Comparison of ENCODE assay signal across 20 cellular contexts in genomic region chr7:112523871-112524270, GRCh38. TPM values are rescaled to one million over a fixed set of nuclear protein-coding genes. Genes with fewer than 3 reads are reported as not detected.
A peak's percentile ranks its signal among the peaks of the same experiment; 100 is the strongest.
DNase-seq lines count a peak whose midpoint lies in the region; ATAC-seq and TF ChIP-seq lines count a peak whose summit lies in the region.
"Had no signal": no experiment of that assay in that cellular context is flagged by ENCODE, and none has a peak within 500 bp of the region (broad histone marks: within the 10 kb centered on the region; RNA-seq: fewer than 3 reads in every experiment).

No MANE protein-coding gene starts in this region.

- no peaks in the 10 kb centered on the region for H3K23me2 ChIP-seq in H9 (ENCODE audit: insufficient read length, low read depth, low read length, poor library complexity, severe bottlenecking)

- no peak overlapping the region for H2BK15ac ChIP-seq in H9 (ENCODE audit: low read depth, low read length)

- H3K9me3 Mint-ChIP-seq in H9, result peaks cover 0 to 4% of the 10 kb centered on the region in 2 experiments; a peak in 2 of 5 replicates
- H3K9me3 Mint-ChIP-seq: CD4-positive, alpha-beta T cell; CD8-positive, alpha-beta T cell had no signal

- H4K20me1 ChIP-seq in H9 (ENCODE audit: control insufficient read depth, insufficient read depth, insufficient read length), result no peaks in the 10 kb centered on the region
- no peaks in the 10 kb centered on the region for H4K20me1 ChIP-seq in hepatocyte (ENCODE audit: insufficient read depth, poor library complexity, severe bottlenecking)
- H4K20me1 ChIP-seq: BLaER1 treated with 17β-estradiol and CSF1 and Interleukin-3, amounts not matched to agents 10 nM and 100 nM had no signal

- H3K9me3 ChIP-seq in H9 (ENCODE audit: control insufficient read depth, low read depth, low read length) (no peaks in the 10 kb centered on the region), hepatocyte (ENCODE audit: low read depth) (no peaks in the 10 kb centered on the region)
- H3K9me3 ChIP-seq: BLaER1 treated with 17β-estradiol and CSF1 and Interleukin-3, amounts not matched to agents 10 nM and 100 nM; Caco-2 had no signal

- no peak overlapping the region for H4K8ac ChIP-seq in H9 (replicated peaks; ENCODE audit: insufficient read length, low read depth, low read length)

- H2BK5ac ChIP-seq in H9 (ENCODE audit: insufficient read length, low read length), result no peak overlapping the region

- WGBS in H9 (ENCODE audit: extremely low coverage, insufficient read length, low lambda C conversion rate), result no CpG with 5 or more reads among the region's 2 CpGs
- WGBS in hepatocyte (ENCODE audit: low lambda C conversion rate, missing lambda C conversion rate), result 95% methylated on average over 2 of the region's 2 CpGs

- H3K36me3 ChIP-seq in hepatocyte (replicated peaks; ENCODE audit: insufficient read depth, low read depth), result no peaks in the 10 kb centered on the region
- H3K36me3 ChIP-seq: BLaER1 treated with 17β-estradiol and CSF1 and Interleukin-3, amounts not matched to agents 10 nM and 100 nM had no signal

- no peak overlapping the region for H3K9ac ChIP-seq in H9 (ENCODE audit: extremely low read depth, insufficient read length, low read length)
- H3K9ac ChIP-seq: BLaER1 treated with 17β-estradiol and CSF1 and Interleukin-3, amounts not matched to agents 10 nM and 100 nM had no signal

- H3K4me2 ChIP-seq in H9 (ENCODE audit: insufficient read depth, insufficient read length, low read length) (no peak overlapping the region), hepatocyte (no peak overlapping the region)
- H3K4me2 ChIP-seq: BLaER1 treated with 17β-estradiol and CSF1 and Interleukin-3, amounts not matched to agents 10 nM and 100 nM had no signal

- no peak overlapping the region for H3K27ac Mint-ChIP-seq in H9
- H3K27ac Mint-ChIP-seq: B cell; CD4-positive, alpha-beta T cell; CD8-positive, alpha-beta T cell had no signal

- no peaks in the 10 kb centered on the region for H3K4me1 Mint-ChIP-seq in H9
- H3K4me1 Mint-ChIP-seq: B cell had no signal

- H4K91ac ChIP-seq in H9 (ENCODE audit: insufficient read length, low read depth, low read length), result no peak overlapping the region

- in situ Hi-C loops in G401 (cut with HindIII; ENCODE audit: low sequenced_read_pairs), result no loop called here

- H2AFZ ChIP-seq in H9 (ENCODE audit: low read length) (no peak overlapping the region), hepatocyte (no peak overlapping the region)

- no peak overlapping the region for H4K5ac ChIP-seq in H9 (ENCODE audit: insufficient read length, low read depth, low read length)

- DNase-seq in G401 (ENCODE audit: low spot score), result peak; percentile 59
- DNase-seq in H9, result no peak
- peak; percentile 11 for DNase-seq in NCI-H82 treated with DMSO at 0.1 percent for 48 hours (lab: John Stamatoyannopoulos, UW; ENCODE audit: unreplicated experiment)
- DNase-seq in cerebellum (ENCODE audit: low spot score), result peak; percentile 33
- no peak for DNase-seq in hepatocyte (ENCODE audit: low spot score)
- no peak for DNase-seq in HT-29 (ENCODE audit: low spot score)
- DNase-seq in Ammon's horn (ENCODE audit: low spot score), result no peak
- DNase-seq: 8988T; ACHN; Caco-2; Calu3; CD4-positive, alpha-beta T cell; CD8-positive, alpha-beta T cell; DMS79 treated with DMSO at 0.1 percent for 48 hours; GDM1 had no signal

- H3K9me2 ChIP-seq in hepatocyte (replicated peaks; ENCODE audit: insufficient read depth), result no peaks in the 10 kb centered on the region

- H3T11ph ChIP-seq in H9 (ENCODE audit: low read length), result no peak overlapping the region

- 0 out of 2 replicates have a peak overlapping the region, but pooled peaks have one; percentile 59 for H3K14ac ChIP-seq in H9 (ENCODE audit: insufficient read depth, low read length)

- TF ChIP-seq CTCF in H9 (conservative IDR thresholded peaks at IDR 0.05), result no peak
- TF ChIP-seq CTCF in hepatocyte (IDR thresholded peaks at IDR 0.05; ENCODE audit: poor library complexity), result no peak

- H3K27ac ChIP-seq in H9 (ENCODE audit: insufficient read length, low read depth, low read length) (no peak overlapping the region), hepatocyte (no peak overlapping the region)
- H3K27ac ChIP-seq: BLaER1 treated with 17β-estradiol and CSF1 and Interleukin-3, amounts not matched to agents 10 nM and 100 nM; C4-2B had no signal

- no peak overlapping the region for H2BK120ac ChIP-seq in H9 (ENCODE audit: low read depth, low read length, poor library complexity, severe bottlenecking)

- H3K79me2 ChIP-seq in H9 (ENCODE audit: insufficient read depth, low read length) (no peaks in the 10 kb centered on the region), hepatocyte (no peaks in the 10 kb centered on the region)

- no peak overlapping the region for H3K4ac ChIP-seq in H9 (ENCODE audit: low read depth, low read length)

- no peak overlapping the region for H3K56ac ChIP-seq in H9 (ENCODE audit: insufficient read length, low read depth, low read length)

- no peak for ATAC-seq in GM21381 (IDR thresholded peaks at IDR 0.05; ENCODE audit: unreplicated experiment)
- ATAC-seq: CD8-positive, alpha-beta T cell; GM12878 had no signal

- H3K18ac ChIP-seq in H9 (ENCODE audit: insufficient read length, low read depth, low read length), result no peak overlapping the region

- no peaks in the 10 kb centered on the region for H3K36me3 Mint-ChIP-seq in H9 (ENCODE audit: insufficient read depth in 1 of 3, low read depth in 3 of 3)
- H3K36me3 Mint-ChIP-seq: CD8-positive, alpha-beta T cell had no signal

- no peak overlapping the region for H2BK20ac ChIP-seq in H9 (ENCODE audit: low read depth, low read length, poor library complexity, severe bottlenecking)

- no peak overlapping the region for H2BK12ac ChIP-seq in H9 (ENCODE audit: insufficient read length, low read depth, low read length)

- H3K4me3 Mint-ChIP-seq in H9, result no peak overlapping the region
- H3K4me3 Mint-ChIP-seq: B cell; CD4-positive, alpha-beta T cell; CD8-positive, alpha-beta T cell had no signal

- H3K27me3 ChIP-seq in H9 (ENCODE audit: insufficient read depth, low read length), result no peaks in the 10 kb centered on the region
- H3K27me3 ChIP-seq in hepatocyte, result peaks cover 9% of the 10 kb centered on the region
- H3K27me3 ChIP-seq: BLaER1 treated with 17β-estradiol and CSF1 and Interleukin-3, amounts not matched to agents 10 nM and 100 nM had no signal

- no peak overlapping the region for H2AK5ac ChIP-seq in H9 (ENCODE audit: insufficient read length, low read length)

- no peaks in the 10 kb centered on the region for H3K79me1 ChIP-seq in H9 (ENCODE audit: insufficient read depth, low read depth, low read length, poor library complexity, severe bottlenecking)

- no peak overlapping the region for H3K23ac ChIP-seq in H9 (ENCODE audit: insufficient read length, low read depth, low read length)

- no peaks in the 10 kb centered on the region for H3K4me1 ChIP-seq in H9 (ENCODE audit: insufficient read depth, low read length)
- H3K4me1 ChIP-seq in hepatocyte (ENCODE audit: insufficient read depth), result no peaks in the 10 kb centered on the region
- H3K4me1 ChIP-seq: BLaER1 treated with 17β-estradiol and CSF1 and Interleukin-3, amounts not matched to agents 10 nM and 100 nM; Caco-2 had no signal

- peaks cover 3% of the 10 kb centered on the region for H3K27me3 Mint-ChIP-seq in H9 (ENCODE audit: low read depth)

- H3K4me3 ChIP-seq in hepatocyte, result no peak overlapping the region
- H3K4me3 ChIP-seq: BLaER1 treated with 17β-estradiol and CSF1 and Interleukin-3, amounts not matched to agents 10 nM and 100 nM; GM12878 had no signal

RNA-seq across cellular contexts. Expression of gene LSMEM1, which starts 43.1 kb away (rescaled TPM):
- not detected in 2 replicates for total RNA-seq in G401 (2014; rRNA removed; shearing (Covaris generic))
- total RNA-seq in H9 (2021), result 0.46 and 1.0 TPM in 2 replicates
- total RNA-seq in cerebellum, result 1.3 TPM
- total RNA-seq in hepatocyte, result 1.3 and 1.9 TPM in 2 replicates
- polyA plus RNA-seq in hepatocyte, result 1.1 and 1.4 TPM in 2 replicates
- 0.39 TPM in 1 of 2 replicates, not detected in the other for total RNA-seq in HT-29 (2014; rRNA removed; shearing (Covaris generic))

Comparison
In these comparisons a context has a peak if more than half of its experiments do, and no peak if none do; other contexts are left out.
1. DNase-seq: peak in G401 (single experiment), NCI-H82 treated with DMSO at 0.1 percent for 48 hours (single experiment) and cerebellum (single experiment); none in H9 (single experiment), hepatocyte (single experiment), HT-29 (single experiment) and Ammon's horn (single experiment).